In the genomic region with DNA sequence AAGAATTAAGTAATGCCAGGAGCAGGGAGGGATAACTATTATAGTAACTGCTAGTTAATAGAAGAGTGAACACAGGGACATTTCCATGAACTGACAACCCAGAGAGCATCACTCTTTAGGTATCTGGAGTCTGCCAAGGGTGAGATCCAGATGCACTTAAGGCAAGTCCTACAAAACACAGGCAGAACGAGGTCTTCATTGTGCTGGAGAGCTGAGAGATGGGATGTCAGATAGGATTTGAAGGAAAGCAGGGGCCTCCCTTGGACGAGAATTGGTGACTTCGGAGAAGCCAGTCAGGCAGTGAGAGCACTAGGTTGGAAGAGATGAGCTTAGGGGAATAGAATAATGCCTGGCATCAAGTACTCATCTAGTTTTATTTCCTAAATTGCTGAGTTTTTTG, we compare ENCODE assay signal across 1 cellular context.
TF ChIP-seq lines count a peak whose summit lies in the region.

No MANE protein-coding gene starts in this region.

TF ChIP-seq in GM23338, 12 proteins besides CTCF, POLR2A, EP300 and RAD21 (continued from another document):
- TF ChIP-seq EZH2phosphoT487 (IDR thresholded peaks at IDR 0.05; ENCODE audit: unreplicated experiment) (no peak), CREB1 (CRISPR knock-in tag; IDR thresholded peaks at IDR 0.05; ENCODE audit: low read depth) (no peak), POLR2AphosphoS5 (IDR thresholded peaks at IDR 0.05; ENCODE audit: low read depth) (no peak), ZNF114 (CRISPR knock-in tag; IDR thresholded peaks at IDR 0.05) (no peak)
- TF ChIP-seq, protein P1, sequence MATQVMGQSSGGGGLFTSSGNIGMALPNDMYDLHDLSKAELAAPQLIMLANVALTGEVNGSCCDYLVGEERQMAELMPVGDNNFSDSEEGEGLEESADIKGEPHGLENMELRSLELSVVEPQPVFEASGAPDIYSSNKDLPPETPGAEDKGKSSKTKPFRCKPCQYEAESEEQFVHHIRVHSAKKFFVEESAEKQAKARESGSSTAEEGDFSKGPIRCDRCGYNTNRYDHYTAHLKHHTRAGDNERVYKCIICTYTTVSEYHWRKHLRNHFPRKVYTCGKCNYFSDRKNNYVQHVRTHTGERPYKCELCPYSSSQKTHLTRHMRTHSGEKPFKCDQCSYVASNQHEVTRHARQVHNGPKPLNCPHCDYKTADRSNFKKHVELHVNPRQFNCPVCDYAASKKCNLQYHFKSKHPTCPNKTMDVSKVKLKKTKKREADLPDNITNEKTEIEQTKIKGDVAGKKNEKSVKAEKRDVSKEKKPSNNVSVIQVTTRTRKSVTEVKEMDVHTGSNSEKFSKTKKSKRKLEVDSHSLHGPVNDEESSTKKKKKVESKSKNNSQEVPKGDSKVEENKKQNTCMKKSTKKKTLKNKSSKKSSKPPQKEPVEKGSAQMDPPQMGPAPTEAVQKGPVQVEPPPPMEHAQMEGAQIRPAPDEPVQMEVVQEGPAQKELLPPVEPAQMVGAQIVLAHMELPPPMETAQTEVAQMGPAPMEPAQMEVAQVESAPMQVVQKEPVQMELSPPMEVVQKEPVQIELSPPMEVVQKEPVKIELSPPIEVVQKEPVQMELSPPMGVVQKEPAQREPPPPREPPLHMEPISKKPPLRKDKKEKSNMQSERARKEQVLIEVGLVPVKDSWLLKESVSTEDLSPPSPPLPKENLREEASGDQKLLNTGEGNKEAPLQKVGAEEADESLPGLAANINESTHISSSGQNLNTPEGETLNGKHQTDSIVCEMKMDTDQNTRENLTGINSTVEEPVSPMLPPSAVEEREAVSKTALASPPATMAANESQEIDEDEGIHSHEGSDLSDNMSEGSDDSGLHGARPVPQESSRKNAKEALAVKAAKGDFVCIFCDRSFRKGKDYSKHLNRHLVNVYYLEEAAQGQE (IDR thresholded peaks at IDR 0.05; ENCODE audit: unreplicated experiment) = no peak
